ENCODE assay signal across 18 cellular contexts in genomic region chr12:47409310-47409709, GRCh38.
"Had no signal": no experiment of that assay in that cellular context is flagged by ENCODE, and none has a peak within 500 bp of the region (broad histone marks: within the 10 kb centered on the region; RNA-seq: fewer than 3 reads in every experiment).

No MANE protein-coding gene starts in this region.

- H3K4me3 Mint-ChIP-seq: dendritic cell treated with granulocyte-macrophage colony-stimulating factor and Interleukin-4, amounts not matched to agents 40 ng/mL and 50 ng/mL, for 4 days; neural progenitor cell had no signal

- H3K9me3 Mint-ChIP-seq: dendritic cell treated with granulocyte-macrophage colony-stimulating factor and Interleukin-4, amounts not matched to agents 40 ng/mL and 50 ng/mL, for 4 days had no signal

- H3K36me3 ChIP-seq: cardiac muscle cell, esophagus muscularis mucosa, gastroesophageal sphincter, heart left ventricle, left lung, neural progenitor cell, right lobe of liver, thyroid gland had no signal

- H3K27ac ChIP-seq: cardiac muscle cell, esophagus muscularis mucosa, gastroesophageal sphincter, left lung, neural progenitor cell, psoas muscle, right lobe of liver, thyroid gland had no signal

- DNase-seq: activated CD4-positive, alpha-beta T cell treated with anti-CD3 and anti-CD28 coated beads, Interleukin-2, amount 50 U/mL, for 1 hour; activated gamma-delta T cell treated with Interleukin-2 at 50 U/mL for 16 hours; amniotic stem cell; effector memory CD4-positive, alpha-beta T cell; heart left ventricle; left lung; psoas muscle; right lobe of liver; stimulated activated CD4-positive, alpha-beta T cell treated with anti-CD3 and anti-CD28 coated beads, Interleukin-4, amount 100 ng/mL, for 1 hour; T-helper 1 cell; thyroid gland had no signal

- ATAC-seq: gastroesophageal sphincter, heart left ventricle, psoas muscle, right lobe of liver, SK-N-SH treated with all-trans-retinoic acid at 6 μM for 48 hours had no signal

- H3K4me3 ChIP-seq: cardiac muscle cell, esophagus muscularis mucosa, gastroesophageal sphincter, heart left ventricle, left lung, neural progenitor cell, psoas muscle, right lobe of liver, smooth muscle cell, thyroid gland had no signal

- H3K36me3 Mint-ChIP-seq: neural progenitor cell had no signal

- H3K27ac Mint-ChIP-seq: dendritic cell treated with granulocyte-macrophage colony-stimulating factor and Interleukin-4, amounts not matched to agents 40 ng/mL and 50 ng/mL, for 4 days; neural progenitor cell had no signal

- H3K27me3 ChIP-seq: cardiac muscle cell, esophagus muscularis mucosa, gastroesophageal sphincter, heart left ventricle, left lung, neural progenitor cell, right lobe of liver, thyroid gland had no signal
